Comparison of ENCODE assay signal across 35 cellular contexts in the genomic region with DNA sequence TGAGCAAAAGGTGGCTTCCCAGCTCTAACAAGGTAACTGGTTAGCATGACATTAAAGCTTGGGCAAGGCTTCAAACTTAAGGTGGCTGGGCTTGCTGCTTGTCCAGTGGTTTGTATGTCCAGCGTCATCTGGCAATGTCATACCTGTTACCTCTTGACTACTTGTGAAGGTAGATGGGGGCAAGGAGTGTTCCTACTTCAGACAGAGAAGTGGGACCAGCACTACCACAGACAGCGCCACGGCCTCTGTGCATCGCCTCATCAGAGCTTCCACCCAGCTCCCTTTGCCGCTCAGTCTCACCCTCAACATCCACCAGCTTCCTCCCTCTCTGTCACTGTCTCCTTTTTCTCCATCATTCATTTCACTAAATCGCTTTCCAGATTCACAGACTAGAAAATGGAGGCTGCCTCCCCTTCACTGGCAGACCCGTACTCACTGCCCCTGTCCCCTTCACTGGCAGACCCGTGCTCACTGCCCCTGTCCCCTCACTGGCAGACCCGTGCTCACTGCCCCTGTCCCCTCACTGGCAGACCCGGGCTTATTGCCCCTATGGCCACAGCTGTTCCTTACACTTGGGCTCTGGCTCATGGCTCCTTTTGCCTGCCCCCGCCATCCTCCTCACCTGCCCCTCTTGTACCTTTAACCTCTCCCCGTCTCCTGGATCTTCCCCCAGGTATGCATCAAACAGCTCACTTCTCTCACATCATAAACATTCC.
"Had no signal": no experiment of that assay in that cellular context is flagged by ENCODE, and none has a peak within 500 bp of the region (broad histone marks: within the 10 kb centered on the region; RNA-seq: fewer than 3 reads in every experiment).

No MANE protein-coding gene starts in this region.

- H3K9me3 ChIP-seq: SJSA1, SK-N-SH had no signal

- ATAC-seq: activated CD8-positive, alpha-beta T cell treated with anti-CD3 and anti-CD28 coated beads for 36 hours; activated T-cell treated with anti-CD3 and anti-CD28 coated beads, Interleukin-2, amount 50 U/mL, for 72 hours; activated T-helper 17 cell treated with anti-CD3 and anti-CD28 coated beads, Interleukin-2, amount 50 U/mL, for 72 hours had no signal

- H3K27me3 ChIP-seq: cardiac muscle cell, SJSA1 had no signal

- H3K4me3 Mint-ChIP-seq: activated B cell treated with CpG ODN at 0.5 μM for 24 hours; activated CD8-positive, alpha-beta T cell treated with anti-CD3 and anti-CD28 coated beads for 36 hours; activated naive CD4-positive, alpha-beta T cell treated with anti-CD3 and anti-CD28 coated beads, Interleukin-2, amount 50 U/mL, for 24 hours; activated T-cell treated with anti-CD3 and anti-CD28 coated beads, Interleukin-2, amount 50 U/mL, for 72 hours; activated T-helper 17 cell treated with anti-CD3 and anti-CD28 coated beads, Interleukin-2, amount 50 U/mL, for 72 hours; central memory CD8-positive, alpha-beta T cell; T-helper 1 cell treated with Interleukin-12 subunit alpha and Interleukin-12 subunit beta and Interleukin-4 antibody, amounts not matched to agents 30 μg/mL and 1 μg/mL, for 36 hours had no signal

- DNase-seq: activated B cell treated with CpG ODN at 0.5 μM for 24 hours; activated CD4-positive, alpha-beta T cell treated with anti-CD3 and anti-CD28 coated beads for 4 hours; activated CD4-positive, alpha-beta T cell treated with anti-CD3 and anti-CD28 coated beads, Interleukin-2, amount 50 U/mL, for 1 hour; activated CD4-positive, CD25-positive, alpha-beta regulatory T cell treated with anti-CD3 and anti-CD28 coated beads, Interleukin-2, amount 50 U/mL, for 72 hours; activated CD8-positive, alpha-beta T cell treated with anti-CD3 and anti-CD28 coated beads for 36 hours; activated effector memory CD4-positive, alpha-beta T cell treated with anti-CD3 and anti-CD28 coated beads, Interleukin-2, amount 50 U/mL, for 16 hours; activated naive CD4-positive, alpha-beta T cell treated with Interleukin-2 at 50 U/mL for 16 hours; activated T-cell treated with anti-CD3 and anti-CD28 coated beads, Interleukin-2, amount 50 U/mL, for 1 hour; activated T-cell treated with anti-CD3 and anti-CD28 coated beads, Interleukin-2, amount 50 U/mL, for 72 hours; amniotic stem cell; aorta; MM.1S; MV-4-11; NCI-H1436 treated with DMSO at 0.1 percent for 48 hours; NCI-H1694 treated with DMSO at 0.1 percent for 48 hours; NCI-H2029; NCI-H2107; NCI-H2171 treated with DMSO at 0.1 percent for 48 hours; NCI-H2227 treated with DMSO at 0.1 percent for 48 hours; NCI-H446; NCI-H510A treated with DMSO at 0.1 percent for 48 hours; NCI-H526 treated with DMSO at 0.1 percent for 48 hours; NCI-H774; PC-9; SHP77 treated with DMSO at 0.1 percent for 48 hours; SK-N-SH; T-helper 9 cell had no signal

- H3K9me3 Mint-ChIP-seq: activated B cell treated with CpG ODN at 0.5 μM for 24 hours; activated CD8-positive, alpha-beta T cell treated with anti-CD3 and anti-CD28 coated beads for 36 hours; activated naive CD4-positive, alpha-beta T cell treated with anti-CD3 and anti-CD28 coated beads, Interleukin-2, amount 50 U/mL, for 24 hours; activated T-cell treated with anti-CD3 and anti-CD28 coated beads, Interleukin-2, amount 50 U/mL, for 72 hours; activated T-helper 17 cell treated with anti-CD3 and anti-CD28 coated beads, Interleukin-2, amount 50 U/mL, for 72 hours; central memory CD8-positive, alpha-beta T cell; T-helper 1 cell treated with Interleukin-12 subunit alpha and Interleukin-12 subunit beta and Interleukin-4 antibody, amounts not matched to agents 30 μg/mL and 1 μg/mL, for 36 hours had no signal

- H3K27me3 Mint-ChIP-seq: activated B cell treated with CpG ODN at 0.5 μM for 24 hours; activated CD8-positive, alpha-beta T cell treated with anti-CD3 and anti-CD28 coated beads for 36 hours; activated naive CD4-positive, alpha-beta T cell treated with anti-CD3 and anti-CD28 coated beads, Interleukin-2, amount 50 U/mL, for 24 hours; activated T-helper 17 cell treated with anti-CD3 and anti-CD28 coated beads, Interleukin-2, amount 50 U/mL, for 72 hours; central memory CD8-positive, alpha-beta T cell had no signal

- H3K27ac Mint-ChIP-seq: activated B cell treated with CpG ODN at 0.5 μM for 24 hours; activated CD8-positive, alpha-beta T cell treated with anti-CD3 and anti-CD28 coated beads for 36 hours; activated naive CD4-positive, alpha-beta T cell treated with anti-CD3 and anti-CD28 coated beads, Interleukin-2, amount 50 U/mL, for 24 hours; activated T-cell treated with anti-CD3 and anti-CD28 coated beads, Interleukin-2, amount 50 U/mL, for 72 hours; activated T-helper 17 cell treated with anti-CD3 and anti-CD28 coated beads, Interleukin-2, amount 50 U/mL, for 72 hours; T-helper 1 cell treated with Interleukin-12 subunit alpha and Interleukin-12 subunit beta and Interleukin-4 antibody, amounts not matched to agents 30 μg/mL and 1 μg/mL, for 36 hours had no signal

- H3K4me3 ChIP-seq: cardiac muscle cell, PC-9, SJSA1 had no signal

- H3K27ac ChIP-seq: cardiac muscle cell, KMS-11, PC-9, SJSA1, VCaP had no signal

- H3K36me3 ChIP-seq: SJSA1 had no signal
